14 cellular contexts compared by ENCODE assay signal in genomic region chr2:142880275-142880674, GRCh38. TPM values are rescaled to one million over a fixed set of nuclear protein-coding genes. Genes with fewer than 3 reads are reported as not detected.
DNase-seq lines count a peak whose midpoint lies in the region; ATAC-seq and TF ChIP-seq lines count a peak whose summit lies in the region.
"Had no signal": no experiment of that assay in that cellular context is flagged by ENCODE, and none has a peak within 500 bp of the region (broad histone marks: within the 10 kb centered on the region; RNA-seq: fewer than 3 reads in every experiment).

No MANE protein-coding gene starts in this region.

- no peak for TF ChIP-seq CTCF in brain microvascular endothelial cell (IDR thresholded peaks at IDR 0.05; ENCODE audit: low read depth, low read length, missing control alignments)

- peak overlapping the region; percentile 82 for H3K27ac Mint-ChIP-seq in memory B cell
- H3K27ac Mint-ChIP-seq: neural progenitor cell had no signal

- no peaks in the 10 kb centered on the region for H3K36me3 ChIP-seq in brain microvascular endothelial cell (replicated peaks)
- H3K36me3 ChIP-seq: neural progenitor cell had no signal

- no peak overlapping the region for H3K4me3 ChIP-seq in brain microvascular endothelial cell (ENCODE audit: low read depth, low read length)
- H3K4me3 ChIP-seq: neural progenitor cell had no signal

- DNase-seq in Caki2 (ENCODE audit: low read depth): peak; percentile 64
- DNase-seq in brain microvascular endothelial cell: peak; percentile 51
- DNase-seq in memory B cell (ENCODE audit: low spot score in 2 of 2): no peak
- DNase-seq in germinal center (ENCODE audit: low spot score): no peak
- no peak for DNase-seq in SIG-M5 (lab: John Stamatoyannopoulos, UW)
- no peak for DNase-seq in NCI-H526 (lab: John Stamatoyannopoulos, UW)
- DNase-seq: amniotic stem cell, erythroblast, islet precursor cell, NCI-H2081 treated with DMSO at 0.1 percent for 48 hours had no signal

- H3K36me3 Mint-ChIP-seq in memory B cell: peaks cover 24% of the 10 kb centered on the region
- H3K36me3 Mint-ChIP-seq: neural progenitor cell had no signal

- no peaks in the 10 kb centered on the region for H3K27me3 ChIP-seq in brain microvascular endothelial cell (replicated peaks)
- H3K27me3 ChIP-seq: neural progenitor cell had no signal

- peak overlapping the region; percentile 88 for H3K4me3 Mint-ChIP-seq in memory B cell
- H3K4me3 Mint-ChIP-seq: neural progenitor cell had no signal

- H3K4me1 Mint-ChIP-seq in memory B cell: peaks cover 41% of the 10 kb centered on the region
- H3K4me1 Mint-ChIP-seq: neural progenitor cell had no signal

- peak overlapping the region; percentile 66 for H3K27ac ChIP-seq in brain microvascular endothelial cell
- H3K27ac ChIP-seq: neural progenitor cell had no signal

- H3K9me3 Mint-ChIP-seq in memory B cell: peaks cover 3% of the 10 kb centered on the region
- H3K9me3 Mint-ChIP-seq: neural progenitor cell had no signal

- in situ Hi-C loops in Caki2 (cut with HindIII; ENCODE audit: low pct_unique_long_range_greater_than_20kb, low sequenced_read_pairs): no loop called here
- in situ Hi-C loops in brain microvascular endothelial cell (cut with HindIII; ENCODE audit: low pct_ligation_motif_present, low sequenced_read_pairs): no loop called here

- ATAC-seq in HG03045 (IDR thresholded peaks at IDR 0.05; ENCODE audit: unreplicated experiment): peak; percentile 29
- ATAC-seq in memory B cell (ENCODE audit: low read depth): no peak
- ATAC-seq in HG03135 (IDR thresholded peaks at IDR 0.05; ENCODE audit: unreplicated experiment): no peak

- no peaks in the 10 kb centered on the region for H3K27me3 Mint-ChIP-seq in memory B cell

RNA-seq across cellular contexts. Expression of gene KYNU, which starts 2.8 kb away (rescaled TPM):
- 132 and 187 TPM in 2 replicates for total RNA-seq in Caki2 (2014; rRNA removed; shearing (Covaris generic); ENCODE audit: low replicate concordance)
- total RNA-seq: T-helper 2 cell treated with Interferon-gamma antibody and Interleukin-4, amounts not matched to agents 100 ng/mL and 5 ng/mL, for 36 hours had no signal

Comparison
In these comparisons a context has a peak if more than half of its experiments do, and no peak if none do; other contexts are left out.
1. DNase-seq: peak in Caki2 (single experiment) and brain microvascular endothelial cell (single experiment); none in memory B cell (0 of 2), germinal center (single experiment), SIG-M5 (single experiment) and NCI-H526 (0 of 2).